21 cellular contexts compared by ENCODE assay signal in the genomic region with DNA sequence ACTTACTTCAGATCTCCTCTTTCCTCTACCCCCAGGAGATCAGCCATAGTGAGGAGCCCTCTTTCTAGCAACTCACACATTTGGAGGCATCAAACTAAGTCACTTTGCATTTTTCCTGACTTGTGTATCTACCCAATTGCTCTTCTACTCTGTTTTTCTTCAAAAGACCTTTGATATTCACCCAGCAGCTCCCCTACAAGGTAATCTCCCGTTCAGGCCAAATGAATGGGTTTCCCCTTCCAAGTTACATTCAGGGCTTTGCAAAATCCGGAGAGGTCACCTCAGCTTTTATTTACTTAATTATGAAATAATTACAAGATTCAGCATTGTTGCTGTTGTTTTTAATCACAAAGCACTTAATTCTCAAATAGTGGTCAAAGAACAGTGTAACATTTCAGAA. TPM values are rescaled to one million over a fixed set of nuclear protein-coding genes. Genes with fewer than 3 reads are reported as not detected.
A peak's percentile ranks its signal among the peaks of the same experiment; 100 is the strongest.
DNase-seq lines count a peak whose midpoint lies in the region; ATAC-seq, FAIRE-seq and TF ChIP-seq lines count a peak whose summit lies in the region.
"Had no signal": no experiment of that assay in that cellular context is flagged by ENCODE, and none has a peak within 500 bp of the region (broad histone marks: within the 10 kb centered on the region; RNA-seq: fewer than 3 reads in every experiment).

No MANE protein-coding gene starts in this region.

- no peak overlapping the region for H2BK20ac ChIP-seq in H1 (ENCODE audit: low read length)

- CTCF ChIA-PET in H1 (lab: Charles Lee; ENCODE audit: partially characterized antibody): interaction anchor here (0.8 to 2.3 kb wide), 3 partner anchors 9 to 158 kb away, joined by 3 to 5 read pairs (median 3); no protein-coding TSS in a partner anchor

- H4K91ac ChIP-seq in H1 (replicated peaks; ENCODE audit: insufficient read length, low read length): no peak overlapping the region

- H3K9ac ChIP-seq in HUES48 (ENCODE audit: low read depth, low read length) (no peak overlapping the region), H1 (replicated peaks in 1 of 4; ENCODE audit: extremely low read depth in 1 of 4, low read depth in 3 of 4, low read length in 3 of 4) (no peak overlapping the region)

- peak; percentile 65 for FAIRE-seq in H1 (lab: Jason Lieb, UNC)
- FAIRE-seq: GM12891, GM18507, GM19239 had no signal

- no peak overlapping the region for H4K5ac ChIP-seq in H1 (ENCODE audit: insufficient read length, low read depth, low read length)

- peaks cover 71% of the 10 kb centered on the region for H3K4me1 ChIP-seq in HUES48 (ENCODE audit: control insufficient read depth, insufficient read depth, low read length)
- H3K4me1 ChIP-seq in H1 (replicated peaks in 1 of 4; ENCODE audit: control insufficient read depth in 3 of 4, insufficient read depth in 4 of 4, low read length in 3 of 4): peaks cover 9 to 35% (median 20%) of the 10 kb centered on the region in 4 experiments

- no peak overlapping the region for H3K14ac ChIP-seq in H1 (ENCODE audit: insufficient read length)

- H3K4me2 ChIP-seq in H1 (ENCODE audit: insufficient read depth in 1 of 2, low read depth in 2 of 2, low read length in 2 of 2): peak overlapping the region; percentile 28 to 29; a peak in 2 of 4 replicates

- H2AFZ ChIP-seq in H1 (ENCODE audit: low read length): no peak overlapping the region

- no peak overlapping the region for H3K4me3 ChIP-seq in HUES48 (ENCODE audit: low read depth, low read length)
- peak overlapping the region in 1 of 4 experiments; percentile 22; a peak in 2 of 8 replicates for H3K4me3 ChIP-seq in H1 (ENCODE audit: extremely low read depth in 1 of 4, insufficient read depth in 2 of 4, low read depth in 3 of 4, low read length in 4 of 4)

- ATAC-seq in left lobe of liver (peak; percentile 59), GM18519 (IDR thresholded peaks at IDR 0.05; ENCODE audit: low FRiP score, unreplicated experiment) (no peak), HG02678 (IDR thresholded peaks at IDR 0.05; ENCODE audit: unreplicated experiment) (no peak), HG03159 (IDR thresholded peaks at IDR 0.05; ENCODE audit: unreplicated experiment) (no peak), GM21526 (IDR thresholded peaks at IDR 0.05; ENCODE audit: low FRiP score, unreplicated experiment) (no peak)
- ATAC-seq: HCT116 had no signal

- H4K8ac ChIP-seq in H1 (ENCODE audit: extremely low read depth, insufficient read depth, low read length): no peak overlapping the region

- TF ChIP-seq RAD21 in H1 (IDR thresholded peaks at IDR 0.05 in 1 of 2, conservative IDR thresholded peaks at IDR 0.05 in 1 of 2; ENCODE audit: low read depth in 2 of 2, low read length in 2 of 2): no peak

- H3K27ac ChIP-seq in HUES48 (ENCODE audit: low read depth, low read length): peak overlapping the region; percentile 66
- H3K27ac ChIP-seq in H1 (ENCODE audit: low read depth, low read length): no peak overlapping the region

- H3K4ac ChIP-seq in H1 (replicated peaks; ENCODE audit: insufficient read length, low read depth, low read length): no peak overlapping the region

- peaks cover 19% of the 10 kb centered on the region for H3K79me1 ChIP-seq in H1 (ENCODE audit: low read depth, low read length)

- H2BK12ac ChIP-seq in H1 (ENCODE audit: low read depth, low read length): no peak overlapping the region

- peaks cover 38 to 45% of the 10 kb centered on the region in 2 experiments for H4K20me1 ChIP-seq in H1 (replicated peaks in 1 of 2; ENCODE audit: control insufficient read depth in 1 of 2, insufficient read depth in 2 of 2, low read length in 2 of 2)

- peaks cover 9% of the 10 kb centered on the region for H3K27me3 ChIP-seq in HUES48 (ENCODE audit: control insufficient read depth, insufficient read depth, low read length)
- no peaks in the 10 kb centered on the region; a peak in 1 of 7 replicates for H3K27me3 ChIP-seq in H1 (replicated peaks in 1 of 4; ENCODE audit: control insufficient read depth in 3 of 4, extremely low read depth in 1 of 4, insufficient read depth in 3 of 4, low read length in 3 of 4)

- no peak overlapping the region for H2BK15ac ChIP-seq in H1 (ENCODE audit: low read length)

- TF ChIP-seq POLR2A in H1 (IDR thresholded peaks at IDR 0.05; ENCODE audit: control extremely low read depth in 1 of 2, low read depth in 2 of 2, low read length in 2 of 2): no peak

- TF ChIP-seq CTCF in H1 (IDR thresholded peaks at IDR 0.05; ENCODE audit: control extremely low read depth in 1 of 3, insufficient read depth in 1 of 3, low read depth in 1 of 3, low read length in 3 of 3): no peak

- H3K36me3 ChIP-seq in HUES48 (ENCODE audit: control insufficient read depth, insufficient read depth, low read length) (no peaks in the 10 kb centered on the region), H1 (ENCODE audit: control insufficient read depth in 2 of 4, insufficient read depth in 4 of 4, low read length in 3 of 4) (peaks cover 0 to 11% (median 0%) of the 10 kb centered on the region in 4 experiments; a peak in 1 of 8 replicates)

- no peaks in the 10 kb centered on the region for H3K9me3 ChIP-seq in HUES48 (ENCODE audit: control insufficient read depth, insufficient read depth, low read length)
- H3K9me3 ChIP-seq in H1 (ENCODE audit: insufficient read depth in 2 of 2, low read depth in 1 of 2, low read length in 1 of 2): no peaks in the 10 kb centered on the region

- DNase-seq in H1 (ENCODE audit: low read depth in 1 of 2, low spot score in 2 of 2) (no peak), left lobe of liver (ENCODE audit: low spot score) (no peak)
- DNase-seq: C1 segment of cervical spinal cord; Calu3; CD4-positive, alpha-beta memory T cell; COR-L47; DMS53; DMS79 treated with DMSO at 0.1 percent for 48 hours; GF-D8; GOT3; H9 had no signal

- H2BK5ac ChIP-seq in H1 (ENCODE audit: low read depth, low read length): no peak overlapping the region

- WGBS in H1 (ENCODE audit: extremely low coverage in 1 of 2, insufficient coverage in 1 of 2, insufficient read length in 1 of 2, insufficient replicate concordance in 2 of 2, low coverage in 1 of 2, low lambda C conversion rate in 2 of 2, missing lambda C conversion rate in 1 of 2), 2 experiments: 25% methylated on average over 2 of the region's 2 CpGs; no CpG with 5 or more reads in 1 of the 2 experiments

- POLR2A ChIA-PET in H1 (lab: Charles Lee; ENCODE audit: partially characterized antibody): interaction anchor here (0.6 to 1.3 kb wide), 4 partner anchors 9 to 96 kb away, joined by 3 to 4 read pairs (median 3); no protein-coding TSS in a partner anchor

- no peak for TF ChIP-seq EP300 in H1 (IDR thresholded peaks at IDR 0.05; ENCODE audit: borderline replicate concordance in 1 of 2, low read depth in 2 of 2, low read length in 2 of 2)

- H2AK5ac ChIP-seq in H1 (ENCODE audit: low read depth, low read length): no peak overlapping the region

- H3K56ac ChIP-seq in H1 (replicated peaks; ENCODE audit: insufficient read length, low read depth, low read length): no peak overlapping the region

- peaks cover 10% of the 10 kb centered on the region; the same call in 1 of the 2 replicates for H3K23me2 ChIP-seq in H1 (ENCODE audit: low read depth, low read length)

- H3K23ac ChIP-seq in H1 (ENCODE audit: insufficient read length): no peak overlapping the region

- peaks cover 62 to 99% of the 10 kb centered on the region in 2 experiments for H3K79me2 ChIP-seq in H1 (ENCODE audit: control insufficient read depth in 1 of 2, insufficient read depth in 2 of 2, low read length in 2 of 2)

- H2BK120ac ChIP-seq in H1 (replicated peaks; ENCODE audit: low read depth, low read length): no peak overlapping the region

- no peak overlapping the region for H3K18ac ChIP-seq in H1 (ENCODE audit: extremely low read depth, low read length)

TF ChIP-seq in H1, 55 proteins besides CTCF, POLR2A, EP300 and RAD21:
- TF ChIP-seq CHD1 (IDR thresholded peaks at IDR 0.05; ENCODE audit: low read depth, low read length) (no peak), SP1 (IDR thresholded peaks at IDR 0.05; ENCODE audit: low read depth, low read length) (no peak), POLR2AphosphoS5 (IDR thresholded peaks at IDR 0.05; ENCODE audit: low read depth, low read length) (no peak), PHF8 (conservative IDR thresholded peaks at IDR 0.05; ENCODE audit: low read depth, low read length) (no peak), SUZ12 (IDR thresholded peaks at IDR 0.05; ENCODE audit: low read length) (no peak), CBX8 (IDR thresholded peaks at IDR 0.05; ENCODE audit: borderline replicate concordance, low read depth, low read length) (no peak), SAP30 (IDR thresholded peaks at IDR 0.05; ENCODE audit: insufficient read depth, insufficient replicate concordance, low read length) (no peak), TAF7 (optimal IDR thresholded peaks at IDR 0.05; ENCODE audit: borderline replicate concordance, low read depth, low read length) (no peak), FOSL1 (IDR thresholded peaks at IDR 0.05; ENCODE audit: insufficient read depth, low read depth, low read length) (no peak), KDM4A (IDR thresholded peaks at IDR 0.05; ENCODE audit: low read depth, low read length, severe bottlenecking) (no peak), TCF12 (IDR thresholded peaks at IDR 0.05; ENCODE audit: low read depth, low read length) (no peak), RFX5 (IDR thresholded peaks at IDR 0.05; ENCODE audit: borderline replicate concordance, low read depth, low read length) (no peak), YY1 (IDR thresholded peaks at IDR 0.05; ENCODE audit: low read depth, low read length) (no peak), GTF2F1 (IDR thresholded peaks at IDR 0.05; ENCODE audit: borderline replicate concordance, low read depth, low read length) (no peak), NRF1 (IDR thresholded peaks at IDR 0.05; ENCODE audit: low read depth, low read length) (no peak), JUND (IDR thresholded peaks at IDR 0.05; ENCODE audit: low read length) (no peak), NANOG (IDR thresholded peaks at IDR 0.05; ENCODE audit: insufficient read depth, low read depth, low read length, poor library complexity, severe bottlenecking) (no peak)

RNA-seq across cellular contexts. Expression of a gene that starts 6.1 kb away (rescaled TPM):
- total RNA-seq in H1 (2021; fragmentation: NEBNext Ultra II Directional; extraction: Animal tissue kit (Norgen Biotek cat#: 25700)): 69.5 and 83.0 TPM in 2 replicates
- polyA plus RNA-seq in H1 (2011; rRNA removed): 43.7 and 51.4 TPM in 2 replicates
- polyA plus RNA-seq in H1 (2011; cell fraction: cytosol; rRNA removed): 42.0 TPM
- polyA plus RNA-seq in H1 (2011; cell fraction: nucleus; rRNA removed): 56.3 TPM
- polyA plus RNA-seq in H1 (2012, experiment 1 of 2): 40.0 to 53.5 TPM (median 47.7 TPM) in 4 replicates
- polyA plus RNA-seq in H1 (2012, experiment 2 of 2): 38.9 TPM
- 39.9 TPM for polyA plus RNA-seq in H1 (2013, experiment 1 of 2)
- polyA plus RNA-seq in H1 (2013, experiment 2 of 2): 39.1 TPM
- 121 and 152 TPM in 2 replicates for polyA minus RNA-seq in H1 (2011; rRNA and poly(A)+ RNA removed)
- 72.1 TPM for polyA minus RNA-seq in H1 (2011; cell fraction: cytosol; rRNA and poly(A)+ RNA removed)
- 137 TPM for polyA minus RNA-seq in H1 (2011; cell fraction: nucleus; rRNA and poly(A)+ RNA removed)
- total RNA-seq in left lobe of liver: 27.2 TPM
- total RNA-seq: A673 had no signal
